In the genomic region with DNA sequence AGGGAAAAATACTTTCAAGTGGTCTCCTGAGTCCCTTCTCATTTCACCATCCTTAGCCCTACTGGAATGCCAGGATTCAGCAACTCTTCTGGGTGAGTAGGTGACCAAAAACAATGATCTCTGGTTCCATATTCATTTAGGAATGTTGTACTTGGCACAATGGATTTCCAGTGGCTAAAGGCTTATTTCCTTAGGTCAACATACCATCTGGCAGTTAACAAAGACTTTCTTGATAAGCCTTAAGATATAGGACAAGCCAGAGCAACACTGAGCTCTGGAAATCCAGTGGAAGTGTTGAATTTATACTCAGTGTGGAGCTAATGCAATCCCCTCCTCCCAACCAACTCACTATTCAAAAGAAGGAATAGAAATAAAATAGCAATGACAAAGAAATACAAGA, we compare ENCODE assay signal across 25 cellular contexts.
DNase-seq lines count a peak whose midpoint lies in the region; ATAC-seq, FAIRE-seq and TF ChIP-seq lines count a peak whose summit lies in the region.
"Had no signal": no experiment of that assay in that cellular context is flagged by ENCODE, and none has a peak within 500 bp of the region (broad histone marks: within the 10 kb centered on the region; RNA-seq: fewer than 3 reads in every experiment).

No MANE protein-coding gene starts in this region.

- intact Hi-C loops in pancreas (cut with DNase I) (no loop called here), spleen (cut with DNase I; ENCODE audit: low total_unique reads) (no loop called here)

- TF ChIP-seq POLR2A in spleen (IDR thresholded peaks at IDR 0.05), result no peak

- no peaks in the 10 kb centered on the region for H3K9me3 ChIP-seq in pancreas
- no peaks in the 10 kb centered on the region for H3K9me3 ChIP-seq in spleen
- H3K9me3 ChIP-seq: Caco-2, sigmoid colon, thoracic aorta had no signal

- H3K4me3 ChIP-seq in brain microvascular endothelial cell (ENCODE audit: low read depth, low read length) (no peak overlapping the region), foreskin fibroblast (ENCODE audit: low read depth in 1 of 2, low read length in 2 of 2) (no peak overlapping the region), pancreas (no peak overlapping the region), spleen (no peak overlapping the region)
- H3K4me3 ChIP-seq: sigmoid colon, thoracic aorta had no signal

- TF ChIP-seq CTCF in brain microvascular endothelial cell (IDR thresholded peaks at IDR 0.05; ENCODE audit: low read depth, low read length, missing control alignments) (no peak), foreskin fibroblast (IDR thresholded peaks at IDR 0.05; ENCODE audit: low read depth, low read length) (no peak), pancreas (IDR thresholded peaks at IDR 0.05) (no peak), spleen (IDR thresholded peaks at IDR 0.05 in 8 of 11, conservative IDR thresholded peaks at IDR 0.05 in 3 of 11) (no peak)

- peak; percentile 26 for DNase-seq in NCI-H526 treated with DMSO at 0.1 percent for 48 hours (lab: John Stamatoyannopoulos, UW)
- peak; percentile 30 for DNase-seq in brain microvascular endothelial cell
- DNase-seq in foreskin fibroblast, result peak; percentile 1 to 17
- DNase-seq in pancreas, result no peak
- no peak for DNase-seq in effector CD4-positive, alpha-beta T cell
- no peak for DNase-seq in KBM-7
- no peak for DNase-seq in spleen
- DNase-seq: activated CD4-positive, alpha-beta memory T cell treated with anti-CD3 and anti-CD28 coated beads for 36 hours; activated CD4-positive, CD25-positive, alpha-beta regulatory T cell treated with anti-CD3 and anti-CD28 coated beads, Interleukin-2, amount 50 U/mL, for 72 hours; activated CD8-positive, alpha-beta memory T cell treated with anti-CD3 and anti-CD28 coated beads, Interleukin-2, amount 50 U/mL, for 4 hours; activated naive CD4-positive, alpha-beta T cell treated with anti-CD3 and anti-CD28 coated beads for 36 hours; C1 segment of cervical spinal cord; Caco-2; DMS79; H9; NCI-H1092 treated with DMSO at 0.1 percent for 48 hours; NCI-H2029; NCI-H774; nephron progenitor cell; sigmoid colon; stimulated activated naive CD8-positive, alpha-beta T cell treated with anti-CD3 and anti-CD28 coated beads, Interleukin-15, Interleukin-2, amounts not matched to agents 100 U/mL and 50 U/mL, for 24 hours; T-helper 17 cell had no signal

- H3K27ac ChIP-seq in brain microvascular endothelial cell (no peak overlapping the region), pancreas (no peak overlapping the region), spleen (no peak overlapping the region)
- H3K27ac ChIP-seq: epithelial cell of prostate, sigmoid colon, thoracic aorta had no signal

- in situ Hi-C loops in brain microvascular endothelial cell (cut with HindIII; ENCODE audit: low pct_ligation_motif_present, low sequenced_read_pairs), result no loop called here
- in situ Hi-C loops in KBM-7 (cut with MboI; ENCODE audit: low pct_unique_long_range_greater_than_20kb, low sequenced_read_pairs), result no loop called here

- H3K36me3 ChIP-seq in brain microvascular endothelial cell (replicated peaks) (no peaks in the 10 kb centered on the region), pancreas (no peaks in the 10 kb centered on the region), spleen (no peaks in the 10 kb centered on the region)
- H3K36me3 ChIP-seq: sigmoid colon, thoracic aorta had no signal

- peak in 3 of 4 donors; percentile 53 to 71 (median 59) for ATAC-seq in pancreas
- ATAC-seq: stimulated activated naive CD8-positive, alpha-beta T cell treated with anti-CD3 and anti-CD28 coated beads, Interleukin-15, Interleukin-2, amounts not matched to agents 100 U/mL and 50 U/mL, for 24 hours; T-helper 17 cell had no signal

- peaks cover 0 to 10% (median 0%) of the 10 kb centered on the region in 3 donors for H3K4me1 ChIP-seq in pancreas
- no peaks in the 10 kb centered on the region for H3K4me1 ChIP-seq in spleen
- H3K4me1 ChIP-seq: Caco-2, sigmoid colon had no signal

- no peak for FAIRE-seq in pancreas (lab: Jason Lieb, UNC)
- FAIRE-seq: islet of Langerhans had no signal

- no peaks in the 10 kb centered on the region for H3K27me3 ChIP-seq in brain microvascular endothelial cell (replicated peaks)
- no peaks in the 10 kb centered on the region for H3K27me3 ChIP-seq in pancreas
- H3K27me3 ChIP-seq in spleen (replicated peaks in 1 of 7), result no peaks in the 10 kb centered on the region
- H3K27me3 ChIP-seq: sigmoid colon had no signal

Comparison
In these comparisons a context has a peak if more than half of its experiments do, and no peak if none do; other contexts are left out.
1. DNase-seq: peak in NCI-H526 treated with DMSO at 0.1 percent for 48 hours (single experiment), brain microvascular endothelial cell (single experiment) and foreskin fibroblast (2 of 2); none in pancreas (0 of 6), effector CD4-positive, alpha-beta T cell (single experiment), KBM-7 (single experiment) and spleen (single experiment).